In the genomic region with DNA sequence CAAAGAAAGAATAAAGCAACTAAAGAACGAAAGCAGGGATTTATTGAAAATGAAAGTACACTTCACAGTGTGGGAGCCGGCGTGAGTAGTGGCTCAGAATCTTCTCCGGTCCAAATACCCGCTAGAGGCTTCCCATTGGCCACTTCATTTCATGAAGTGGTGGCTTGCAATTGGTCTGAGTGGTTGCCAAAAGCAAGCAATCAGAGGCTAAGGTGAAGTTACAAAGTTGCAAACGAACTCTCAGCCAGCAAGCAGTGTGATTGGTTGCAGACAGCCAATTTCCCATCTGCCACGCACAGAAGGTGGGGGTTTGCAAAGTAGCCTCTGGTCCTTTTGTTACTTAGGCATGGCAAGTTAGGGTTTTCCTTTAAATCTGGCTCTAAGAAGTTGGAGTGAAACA, we compare ENCODE assay signal across 10 cellular contexts. TPM values are rescaled to one million over a fixed set of nuclear protein-coding genes. Genes with fewer than 3 reads are reported as not detected.
DNase-seq lines count a peak whose midpoint lies in the region; ATAC-seq and TF ChIP-seq lines count a peak whose summit lies in the region.
"Had no signal": no experiment of that assay in that cellular context is flagged by ENCODE, and none has a peak within 500 bp of the region (broad histone marks: within the 10 kb centered on the region; RNA-seq: fewer than 3 reads in every experiment).

No MANE protein-coding gene starts in this region.

- no peaks in the 10 kb centered on the region for H4K20me1 ChIP-seq in SK-N-SH (ENCODE audit: insufficient read depth)
- H4K20me1 ChIP-seq: BLaER1 treated with 17β-estradiol and CSF1 and Interleukin-3, amounts not matched to agents 10 nM and 100 nM had no signal

- H3K9me2 ChIP-seq in SK-N-SH: no peaks in the 10 kb centered on the region

- no peak overlapping the region for H3K27ac ChIP-seq in SK-N-SH (ENCODE audit: low read depth in 2 of 2, low read length in 1 of 2)
- H3K27ac ChIP-seq in thoracic aorta: peak overlapping the region in 1 of 2 donors; percentile 17
- H3K27ac ChIP-seq: BLaER1 treated with 17β-estradiol and CSF1 and Interleukin-3, amounts not matched to agents 10 nM and 100 nM; SK-N-MC had no signal

- H2AFZ ChIP-seq in SK-N-SH (ENCODE audit: low read depth): 0 out of 2 replicates have a peak overlapping the region, but pooled peaks have one; percentile 44

- WGBS in SK-N-SH (ENCODE audit: low lambda C conversion rate): 92% methylated on average over 7 of the region's 7 CpGs

- no peak for DNase-seq in SK-N-SH
- DNase-seq in RPMI8226: peak; percentile 75
- DNase-seq in hepatic stellate cell (ENCODE audit: low spot score): peak; percentile 76
- DNase-seq in thoracic aorta (ENCODE audit: low spot score): peak; percentile 2
- DNase-seq in occipital lobe (lab: John Stamatoyannopoulos, UW): no peak
- DNase-seq in GOT3 (lab: John Stamatoyannopoulos, UW): no peak

- no peak for TF ChIP-seq EP300 in SK-N-SH (IDR thresholded peaks at IDR 0.05; ENCODE audit: borderline replicate concordance in 1 of 2, low read depth in 1 of 2, low read length in 1 of 2)

- H3K4me2 ChIP-seq in SK-N-SH: no peak overlapping the region
- H3K4me2 ChIP-seq: BLaER1 treated with 17β-estradiol and CSF1 and Interleukin-3, amounts not matched to agents 10 nM and 100 nM had no signal

- CTCF ChIA-PET in SK-N-SH (lab: Yijun Ruan, JAX): interaction anchor here (1.3 to 1.5 kb wide), 3 partner anchors 11 to 314 kb away, joined by 3 to 7 read pairs (median 6); no protein-coding TSS in a partner anchor

- H3K9ac ChIP-seq in SK-N-SH: no peak overlapping the region
- H3K9ac ChIP-seq: BLaER1 treated with 17β-estradiol and CSF1 and Interleukin-3, amounts not matched to agents 10 nM and 100 nM had no signal

- peaks cover 18% of the 10 kb centered on the region for H3F3A ChIP-seq in SK-N-SH (replicated peaks; ENCODE audit: insufficient read depth)

- no peaks in the 10 kb centered on the region for H3K79me2 ChIP-seq in SK-N-SH (ENCODE audit: insufficient read depth)

- H3K4me3 ChIP-seq in SK-N-SH (ENCODE audit: low read depth in 2 of 2, low read length in 1 of 2) (no peak overlapping the region), thoracic aorta (peak overlapping the region; percentile 64)
- H3K4me3 ChIP-seq: BLaER1 treated with 17β-estradiol and CSF1 and Interleukin-3, amounts not matched to agents 10 nM and 100 nM; SK-N-MC had no signal

- TF ChIP-seq CTCF in SK-N-SH (IDR thresholded peaks at IDR 0.05) (no peak), thoracic aorta (IDR thresholded peaks at IDR 0.05) (no peak)

- H3K36me3 ChIP-seq in SK-N-SH (replicated peaks in 1 of 2; ENCODE audit: control insufficient read depth in 1 of 2, insufficient read depth in 2 of 2, low read length in 1 of 2) (no peaks in the 10 kb centered on the region), thoracic aorta (no peaks in the 10 kb centered on the region)
- H3K36me3 ChIP-seq: BLaER1 treated with 17β-estradiol and CSF1 and Interleukin-3, amounts not matched to agents 10 nM and 100 nM had no signal

- H3K4me1 ChIP-seq in SK-N-SH (ENCODE audit: control insufficient read depth in 1 of 2, insufficient read depth in 2 of 2, low read depth in 1 of 2, low read length in 1 of 2): peaks cover under 1 to 3% of the 10 kb centered on the region in 2 experiments; a peak in 2 of 4 replicates
- no peaks in the 10 kb centered on the region for H3K4me1 ChIP-seq in thoracic aorta (ENCODE audit: control insufficient read depth in 1 of 2, low read depth in 2 of 2)

- no peak for TF ChIP-seq RAD21 in SK-N-SH (IDR thresholded peaks at IDR 0.05; ENCODE audit: low read length)

- H3K9me3 ChIP-seq in SK-N-SH (no peaks in the 10 kb centered on the region), thoracic aorta (no peaks in the 10 kb centered on the region)

- POLR2A ChIA-PET in SK-N-SH (lab: Yijun Ruan, JAX): no interaction called here

- ATAC-seq in SK-N-SH treated with all-trans-retinoic acid at 6 μM for 48 hours: no peak; the same call in 2 of the 3 replicates
- ATAC-seq in thoracic aorta (ENCODE audit: insufficient number of reproducible peaks, low FRiP score, low read depth): no peak
- no peak for ATAC-seq in HG03521 (IDR thresholded peaks at IDR 0.05; ENCODE audit: unreplicated experiment)

- H3K27me3 ChIP-seq in SK-N-SH (ENCODE audit: insufficient read depth) (no peaks in the 10 kb centered on the region), thoracic aorta (replicated peaks; ENCODE audit: insufficient read depth) (no peaks in the 10 kb centered on the region)
- H3K27me3 ChIP-seq: BLaER1 treated with 17β-estradiol and CSF1 and Interleukin-3, amounts not matched to agents 10 nM and 100 nM had no signal

TF ChIP-seq in SK-N-SH, 30 proteins besides CTCF, POLR2A, EP300 and RAD21:
- no peak for TF ChIP-seq POLR2AphosphoS5 (IDR thresholded peaks at IDR 0.05; ENCODE audit: low read depth, low read length)
- no peak for TF ChIP-seq FOSL2 (IDR thresholded peaks at IDR 0.05; ENCODE audit: borderline replicate concordance, low read depth)
- no peak for TF ChIP-seq SIN3A (IDR thresholded peaks at IDR 0.05; ENCODE audit: borderline replicate concordance, low read depth, low read length)
- no peak for TF ChIP-seq CHD2 (IDR thresholded peaks at IDR 0.05; ENCODE audit: low read length, partially characterized antibody)
- no peak for TF ChIP-seq TEAD4 (IDR thresholded peaks at IDR 0.05; ENCODE audit: borderline replicate concordance, insufficient read depth)
- no peak for TF ChIP-seq MEF2A (IDR thresholded peaks at IDR 0.05; ENCODE audit: borderline replicate concordance, low read depth)
- TF ChIP-seq EZH2phosphoT487 (IDR thresholded peaks at IDR 0.05; ENCODE audit: borderline replicate concordance, low read depth): no peak
- TF ChIP-seq RFX5 (IDR thresholded peaks at IDR 0.05; ENCODE audit: low read length): no peak
- TF ChIP-seq, protein P1, sequence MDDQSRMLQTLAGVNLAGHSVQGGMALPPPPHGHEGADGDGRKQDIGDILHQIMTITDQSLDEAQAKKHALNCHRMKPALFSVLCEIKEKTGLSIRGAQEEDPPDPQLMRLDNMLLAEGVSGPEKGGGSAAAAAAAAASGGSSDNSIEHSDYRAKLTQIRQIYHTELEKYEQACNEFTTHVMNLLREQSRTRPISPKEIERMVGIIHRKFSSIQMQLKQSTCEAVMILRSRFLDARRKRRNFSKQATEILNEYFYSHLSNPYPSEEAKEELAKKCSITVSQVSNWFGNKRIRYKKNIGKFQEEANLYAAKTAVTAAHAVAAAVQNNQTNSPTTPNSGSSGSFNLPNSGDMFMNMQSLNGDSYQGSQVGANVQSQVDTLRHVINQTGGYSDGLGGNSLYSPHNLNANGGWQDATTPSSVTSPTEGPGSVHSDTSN (IDR thresholded peaks at IDR 0.05): no peak
- TF ChIP-seq JUND (IDR thresholded peaks at IDR 0.05): no peak
- no peak for TF ChIP-seq MXI1 (IDR thresholded peaks at IDR 0.05; ENCODE audit: low read depth, low read length)

TF ChIP-seq in SK-N-SH treated with all-trans-retinoic acid at 6 μM for 48 hours, 23 proteins besides CTCF, POLR2A, EP300 and RAD21 (continues in another document):
- TF ChIP-seq OSR1 (CRISPR knock-in tag; IDR thresholded peaks at IDR 0.05) (no peak), RARB (CRISPR knock-in tag; IDR thresholded peaks at IDR 0.05) (no peak), ZC3H10 (CRISPR knock-in tag; IDR thresholded peaks at IDR 0.05) (no peak), PPARA (CRISPR knock-in tag; IDR thresholded peaks at IDR 0.05; ENCODE audit: borderline replicate concordance) (no peak), ZNF565 (CRISPR knock-in tag; conservative IDR thresholded peaks at IDR 0.05; ENCODE audit: low read depth) (no peak), ZFP30 (CRISPR knock-in tag; IDR thresholded peaks at IDR 0.05) (no peak), ESRRG (CRISPR knock-in tag; IDR thresholded peaks at IDR 0.05) (no peak), TCF4 (CRISPR knock-in tag; IDR thresholded peaks at IDR 0.05; ENCODE audit: borderline replicate concordance) (no peak), ZNF8 (CRISPR knock-in tag; IDR thresholded peaks at IDR 0.05) (no peak), GLIS3 (CRISPR knock-in tag; IDR thresholded peaks at IDR 0.05) (no peak), ZNF70 (CRISPR knock-in tag; IDR thresholded peaks at IDR 0.05) (no peak), CSDC2 (CRISPR knock-in tag; IDR thresholded peaks at IDR 0.05) (no peak)
- TF ChIP-seq, protein P2, sequence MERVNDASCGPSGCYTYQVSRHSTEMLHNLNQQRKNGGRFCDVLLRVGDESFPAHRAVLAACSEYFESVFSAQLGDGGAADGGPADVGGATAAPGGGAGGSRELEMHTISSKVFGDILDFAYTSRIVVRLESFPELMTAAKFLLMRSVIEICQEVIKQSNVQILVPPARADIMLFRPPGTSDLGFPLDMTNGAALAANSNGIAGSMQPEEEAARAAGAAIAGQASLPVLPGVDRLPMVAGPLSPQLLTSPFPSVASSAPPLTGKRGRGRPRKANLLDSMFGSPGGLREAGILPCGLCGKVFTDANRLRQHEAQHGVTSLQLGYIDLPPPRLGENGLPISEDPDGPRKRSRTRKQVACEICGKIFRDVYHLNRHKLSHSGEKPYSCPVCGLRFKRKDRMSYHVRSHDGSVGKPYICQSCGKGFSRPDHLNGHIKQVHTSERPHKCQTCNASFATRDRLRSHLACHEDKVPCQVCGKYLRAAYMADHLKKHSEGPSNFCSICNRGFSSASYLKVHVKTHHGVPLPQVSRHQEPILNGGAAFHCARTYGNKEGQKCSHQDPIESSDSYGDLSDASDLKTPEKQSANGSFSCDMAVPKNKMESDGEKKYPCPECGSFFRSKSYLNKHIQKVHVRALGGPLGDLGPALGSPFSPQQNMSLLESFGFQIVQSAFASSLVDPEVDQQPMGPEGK (CRISPR knock-in tag; IDR thresholded peaks at IDR 0.05; ENCODE audit: borderline replicate concordance): no peak
- TF ChIP-seq, protein P3, sequence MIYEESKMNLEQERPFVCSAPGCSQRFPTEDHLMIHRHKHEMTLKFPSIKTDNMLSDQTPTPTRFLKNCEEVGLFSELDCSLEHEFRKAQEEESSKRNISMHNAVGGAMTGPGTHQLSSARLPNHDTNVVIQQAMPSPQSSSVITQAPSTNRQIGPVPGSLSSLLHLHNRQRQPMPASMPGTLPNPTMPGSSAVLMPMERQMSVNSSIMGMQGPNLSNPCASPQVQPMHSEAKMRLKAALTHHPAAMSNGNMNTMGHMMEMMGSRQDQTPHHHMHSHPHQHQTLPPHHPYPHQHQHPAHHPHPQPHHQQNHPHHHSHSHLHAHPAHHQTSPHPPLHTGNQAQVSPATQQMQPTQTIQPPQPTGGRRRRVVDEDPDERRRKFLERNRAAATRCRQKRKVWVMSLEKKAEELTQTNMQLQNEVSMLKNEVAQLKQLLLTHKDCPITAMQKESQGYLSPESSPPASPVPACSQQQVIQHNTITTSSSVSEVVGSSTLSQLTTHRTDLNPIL (CRISPR knock-in tag; IDR thresholded peaks at IDR 0.05; ENCODE audit: low read depth): no peak

RNA-seq across cellular contexts. Expression of a gene that starts 6.7 kb away (rescaled TPM):
- 4.2 and 5.5 TPM in 2 replicates for polyA plus RNA-seq in SK-N-SH (2012; rRNA removed)
- 5.5 and 6.4 TPM in 2 replicates for polyA plus RNA-seq in SK-N-SH (2012; cell fraction: cytosol; rRNA removed)
- polyA plus RNA-seq in SK-N-SH (2012; cell fraction: nucleus; rRNA removed): 7.1 and 10.6 TPM in 2 replicates
- total RNA-seq in thoracic aorta (10 to 100 TPM; 22.9 to 35.3 TPM), occipital lobe (37.0 TPM)

RNA-seq across cellular contexts. Expression of a gene that starts 38.6 kb away (rescaled TPM):
- not detected in 2 replicates for polyA plus RNA-seq in SK-N-SH (2012; rRNA removed)
- not detected in 2 replicates for polyA plus RNA-seq in SK-N-SH (2012; cell fraction: cytosol; rRNA removed)
- not detected in 2 replicates for polyA plus RNA-seq in SK-N-SH (2012; cell fraction: nucleus; rRNA removed)
- total RNA-seq in thoracic aorta: not detected
- not detected for total RNA-seq in occipital lobe

Comparison
In these comparisons a context has a peak if more than half of its experiments do, and no peak if none do; other contexts are left out.
1. DNase-seq: peak in RPMI8226 (single experiment), hepatic stellate cell (single experiment) and thoracic aorta (single experiment); none in SK-N-SH (single experiment), occipital lobe (single experiment) and GOT3 (single experiment).